Comparison of ENCODE assay signal across 28 cellular contexts in genomic region chr3:45792036-45792435, GRCh38. TPM values are rescaled to one million over a fixed set of nuclear protein-coding genes. Genes with fewer than 3 reads are reported as not detected.
"Had no signal": no experiment of that assay in that cellular context is flagged by ENCODE, and none has a peak within 500 bp of the region (broad histone marks: within the 10 kb centered on the region; RNA-seq: fewer than 3 reads in every experiment).

No MANE protein-coding gene starts in this region.

- H3K4me3 ChIP-seq: coronary artery, esophagus squamous epithelium, gastroesophageal sphincter, left ventricle myocardium inferior, lung, psoas muscle, spleen, tibial artery, upper lobe of right lung had no signal

- DNase-seq: effector CD4-positive, alpha-beta T cell; esophagus squamous epithelium; foreskin fibroblast; glutamatergic neuron; left cardiac atrium; left ventricle myocardium inferior; mesenchymal stem cell; midbrain; occipital lobe; psoas muscle; retina; spleen; stimulated activated CD4-positive, alpha-beta T cell treated with anti-CD3 and anti-CD28 coated beads, Interleukin-15, amount 100 ng/mL, for 24 hours; stimulated activated CD4-positive, alpha-beta T cell treated with anti-CD3 and anti-CD28 coated beads, Interleukin-1b, Interleukin-23, amount 100 ng/mL, for 48 hours; stimulated activated CD4-positive, alpha-beta T cell treated with anti-CD3 and anti-CD28 coated beads, Interleukin-4, amount 100 ng/mL, for 24 hours; tibial artery; upper lobe of right lung had no signal

- FAIRE-seq: keratinocyte had no signal

- H3K36me3 ChIP-seq: esophagus squamous epithelium, gastroesophageal sphincter, left ventricle myocardium inferior, spleen, tibial artery, upper lobe of right lung had no signal

- H3K27ac Mint-ChIP-seq: nephron; stimulated activated memory B cell treated with anti-CD40 and anti-IgM and Interleukin-4, amounts not matched to agents 10 μg/mL and 1 μg/mL and 100 μg/mL, for 72 hours; stimulated activated naive CD8-positive, alpha-beta T cell treated with anti-CD3 and anti-CD28 coated beads, Interleukin-15, Interleukin-2, amounts not matched to agents 100 ng/mL and 50 ng/mL, for 24 hours had no signal

- H3K36me3 Mint-ChIP-seq: stimulated activated memory B cell treated with anti-CD40 and anti-IgM and Interleukin-4, amounts not matched to agents 10 μg/mL and 1 μg/mL and 100 μg/mL, for 72 hours had no signal

- ATAC-seq: gastroesophageal sphincter; left cardiac atrium; psoas muscle; sciatic nerve; stimulated activated memory B cell treated with anti-CD40 and anti-IgM and Interleukin-4, amounts not matched to agents 10 μg/mL and 1 μg/mL and 100 μg/mL, for 72 hours; upper lobe of right lung had no signal

- H3K27ac ChIP-seq: coronary artery, epithelial cell of prostate, esophagus squamous epithelium, gastroesophageal sphincter, left ventricle myocardium inferior, psoas muscle, spleen, tibial artery, upper lobe of right lung had no signal

- H3K4me1 ChIP-seq: psoas muscle had no signal

- H3K4me3 Mint-ChIP-seq: nephron; stimulated activated memory B cell treated with anti-CD40 and anti-IgM and Interleukin-4, amounts not matched to agents 10 μg/mL and 1 μg/mL and 100 μg/mL, for 72 hours; stimulated activated naive CD8-positive, alpha-beta T cell treated with anti-CD3 and anti-CD28 coated beads, Interleukin-15, Interleukin-2, amounts not matched to agents 100 ng/mL and 50 ng/mL, for 24 hours had no signal

RNA-seq across cellular contexts. Expression of gene SLC6A20, which starts 4.3 kb away (rescaled TPM):
- total RNA-seq: chondrocyte, dermis microvascular lymphatic vessel endothelial cell, left ventricle myocardium inferior had no signal
